1 cellular context compared by ENCODE assay signal in genomic region chr22:29553391-29554224, GRCh38.
TF ChIP-seq lines count a peak whose summit lies in the region.

Gene THOC5, minus strand, starts transcription at chr22:29553757. Its CDS starts 4,610 bp downstream, at chr22:29549147.

TF ChIP-seq in HepG2, 621 proteins besides CTCF, POLR2A, EP300 and RAD21 (continued from another document and continues in another):
- peak; percentile 23; the same call in 1 of the 2 replicates for TF ChIP-seq ZNF709 (CRISPR knock-in tag; IDR thresholded peaks at IDR 0.05)
- no peak for TF ChIP-seq ZNF841 (CRISPR knock-in tag; IDR thresholded peaks at IDR 0.05; ENCODE audit: borderline replicate concordance)
- TF ChIP-seq HMG20B (CRISPR knock-in tag; conservative IDR thresholded peaks at IDR 0.05): no peak; the same call in 1 of the 2 replicates
- no peak for TF ChIP-seq NFE2L1 (CRISPR knock-in tag; IDR thresholded peaks at IDR 0.05; ENCODE audit: borderline replicate concordance)
- peak; percentile 80 for TF ChIP-seq ATF2 (CRISPR knock-in tag; IDR thresholded peaks at IDR 0.05)
- peak; percentile 81; the same call in 1 of the 2 replicates for TF ChIP-seq CBFB (CRISPR knock-in tag; IDR thresholded peaks at IDR 0.05)
- no peak for TF ChIP-seq ZNF296 (CRISPR knock-in tag; conservative IDR thresholded peaks at IDR 0.05)
- no peak for TF ChIP-seq SATB2 (CRISPR knock-in tag; IDR thresholded peaks at IDR 0.05)
- TF ChIP-seq ZNF207 (IDR thresholded peaks at IDR 0.05; ENCODE audit: borderline replicate concordance): no peak
- no peak; the same call in 1 of the 2 replicates for TF ChIP-seq POLR2AphosphoS2 (IDR thresholded peaks at IDR 0.05; ENCODE audit: low read depth, low read length)
- no peak for TF ChIP-seq HMGA1 (CRISPR knock-in tag; conservative IDR thresholded peaks at IDR 0.05)
- no peak for TF ChIP-seq ZBTB14 (CRISPR knock-in tag; IDR thresholded peaks at IDR 0.05)
- TF ChIP-seq SMYD3 (CRISPR knock-in tag; IDR thresholded peaks at IDR 0.05): no peak
- TF ChIP-seq MXI1 (IDR thresholded peaks at IDR 0.05; ENCODE audit: borderline replicate concordance, low read depth, low read length): peak; percentile 99
- no peak for TF ChIP-seq ZNF367 (CRISPR knock-in tag; IDR thresholded peaks at IDR 0.05; ENCODE audit: borderline replicate concordance)
- TF ChIP-seq ZNF224 (CRISPR knock-in tag; IDR thresholded peaks at IDR 0.05): no peak
- TF ChIP-seq ZNF850 (CRISPR knock-in tag; conservative IDR thresholded peaks at IDR 0.05): no peak
- TF ChIP-seq ZNF263 (CRISPR knock-in tag; IDR thresholded peaks at IDR 0.05): no peak
- TF ChIP-seq POLR2G (IDR thresholded peaks at IDR 0.05; ENCODE audit: low read depth, low read length): peak; percentile 90
- no peak for TF ChIP-seq SNAPC4 (CRISPR knock-in tag; IDR thresholded peaks at IDR 0.05)
- TF ChIP-seq LBX2 (CRISPR knock-in tag; IDR thresholded peaks at IDR 0.05; ENCODE audit: borderline replicate concordance): no peak
- TF ChIP-seq ZNF468 (CRISPR knock-in tag; IDR thresholded peaks at IDR 0.05): no peak
- TF ChIP-seq ZNF354B (CRISPR knock-in tag; IDR thresholded peaks at IDR 0.05): no peak
- TF ChIP-seq PCBP2 (optimal IDR thresholded peaks at IDR 0.05; ENCODE audit: low read depth, low read length, poor library complexity, severe bottlenecking): no peak
- TF ChIP-seq TOE1 (CRISPR knock-in tag; IDR thresholded peaks at IDR 0.05): no peak
- TF ChIP-seq CBX1 (IDR thresholded peaks at IDR 0.05; ENCODE audit: low read depth): no peak
- no peak for TF ChIP-seq MAFK (conservative IDR thresholded peaks at IDR 0.05 in 1 of 2, IDR thresholded peaks at IDR 0.05 in 1 of 2; ENCODE audit: low read length in 2 of 2)
- no peak for TF ChIP-seq SALL2 (CRISPR knock-in tag; IDR thresholded peaks at IDR 0.05)
- no peak for TF ChIP-seq PAX8 (CRISPR knock-in tag; IDR thresholded peaks at IDR 0.05; ENCODE audit: borderline replicate concordance)
- peak; percentile 67; the same call in 1 of the 2 replicates for TF ChIP-seq ZBTB2 (CRISPR knock-in tag; IDR thresholded peaks at IDR 0.05; ENCODE audit: low read depth)
- no peak for TF ChIP-seq HNF1A (IDR thresholded peaks at IDR 0.05; ENCODE audit: low read depth)
- TF ChIP-seq HNF1A (CRISPR knock-in tag; IDR thresholded peaks at IDR 0.05; ENCODE audit: borderline replicate concordance): peak; percentile 86
- no peak for TF ChIP-seq XBP1 (CRISPR knock-in tag; IDR thresholded peaks at IDR 0.05)
- no peak for TF ChIP-seq ZFYVE20 (CRISPR knock-in tag; IDR thresholded peaks at IDR 0.05; ENCODE audit: borderline replicate concordance, low read depth)
- peak; percentile 80; the same call in 1 of the 2 replicates for TF ChIP-seq ZIK1 (CRISPR knock-in tag; IDR thresholded peaks at IDR 0.05; ENCODE audit: borderline replicate concordance, low read depth)
- no peak for TF ChIP-seq BRCA1 (CRISPR knock-in tag; IDR thresholded peaks at IDR 0.05)
- TF ChIP-seq HIVEP1 (CRISPR knock-in tag; IDR thresholded peaks at IDR 0.05): no peak
- peak; percentile 70; the same call in 1 of the 2 replicates for TF ChIP-seq ZNF703 (CRISPR knock-in tag; IDR thresholded peaks at IDR 0.05; ENCODE audit: borderline replicate concordance)
- TF ChIP-seq LCORL (IDR thresholded peaks at IDR 0.05): no peak
- 0 out of 2 replicates have a peak, but pooled peaks have one; percentile 45 for TF ChIP-seq LCORL (CRISPR knock-in tag; IDR thresholded peaks at IDR 0.05)
- no peak for TF ChIP-seq ZNF569 (CRISPR knock-in tag; IDR thresholded peaks at IDR 0.05; ENCODE audit: borderline replicate concordance)
- peak; percentile 83 for TF ChIP-seq ZNF770 (CRISPR knock-in tag; IDR thresholded peaks at IDR 0.05)
- TF ChIP-seq PHF20 (CRISPR knock-in tag; IDR thresholded peaks at IDR 0.05): peak; percentile 94
- no peak for TF ChIP-seq ZNF251 (CRISPR knock-in tag; IDR thresholded peaks at IDR 0.05)
- TF ChIP-seq ATM (IDR thresholded peaks at IDR 0.05; ENCODE audit: borderline replicate concordance): no peak
- TF ChIP-seq RBM22 (optimal IDR thresholded peaks at IDR 0.05; ENCODE audit: low read length): peak; percentile 75
- TF ChIP-seq HOXD1 (CRISPR knock-in tag; IDR thresholded peaks at IDR 0.05): no peak
- no peak for TF ChIP-seq ZNF44 (CRISPR knock-in tag; IDR thresholded peaks at IDR 0.05)
- peak; percentile 99 for TF ChIP-seq GABPB1 (CRISPR knock-in tag; IDR thresholded peaks at IDR 0.05)
- no peak for TF ChIP-seq ZNF503 (CRISPR knock-in tag; IDR thresholded peaks at IDR 0.05)
- TF ChIP-seq YEATS4 (CRISPR knock-in tag; IDR thresholded peaks at IDR 0.05; ENCODE audit: borderline replicate concordance): peak; percentile 93
- no peak; the same call in 1 of the 2 replicates for TF ChIP-seq ZNF441 (CRISPR knock-in tag; IDR thresholded peaks at IDR 0.05; ENCODE audit: borderline replicate concordance)
- peak; percentile 58; the same call in 1 of the 2 replicates for TF ChIP-seq SP140L (CRISPR knock-in tag; IDR thresholded peaks at IDR 0.05; ENCODE audit: borderline replicate concordance)
